12 cellular contexts compared by ENCODE assay signal in genomic region chr7:135441791-135442190, GRCh38.
DNase-seq lines count a peak whose midpoint lies in the region; ATAC-seq, FAIRE-seq and TF ChIP-seq lines count a peak whose summit lies in the region.
"Had no signal": no experiment of that assay in that cellular context is flagged by ENCODE, and none has a peak within 500 bp of the region (broad histone marks: within the 10 kb centered on the region; RNA-seq: fewer than 3 reads in every experiment).

No MANE protein-coding gene starts in this region.

- H3K27me3 ChIP-seq in adipocyte (replicated peaks; ENCODE audit: control insufficient read depth, insufficient read depth, low read length) (no peaks in the 10 kb centered on the region), aorta (ENCODE audit: control insufficient read depth in 1 of 2, insufficient read depth in 2 of 2, low read length in 1 of 2) (no peaks in the 10 kb centered on the region), colonic mucosa (no peaks in the 10 kb centered on the region)
- H3K27me3 ChIP-seq: ovary had no signal

- no peak for TF ChIP-seq CTCF in colonic mucosa (IDR thresholded peaks at IDR 0.05)

- TF ChIP-seq POLR2A in GM12892 (IDR thresholded peaks at IDR 0.05; ENCODE audit: low read depth, low read length): no peak

- H3K4me1 ChIP-seq in adipocyte (ENCODE audit: control insufficient read depth, insufficient read depth, low read length) (peaks cover 11% of the 10 kb centered on the region), aorta (ENCODE audit: control insufficient read depth in 1 of 2, insufficient read depth in 2 of 2, low read length in 2 of 2) (no peaks in the 10 kb centered on the region), colonic mucosa (no peaks in the 10 kb centered on the region)

- peak; percentile 40 for ATAC-seq in left colon
- no peak for ATAC-seq in aorta (ENCODE audit: low FRiP score)
- ATAC-seq in HG02970 (IDR thresholded peaks at IDR 0.05; ENCODE audit: low FRiP score, unreplicated experiment): no peak

- intact Hi-C loops in left colon (cut with DNase I, micrococcal nuclease): no loop called here
- intact Hi-C loops in aorta (cut with DNase I): no loop called here
- intact Hi-C loops in colonic mucosa (cut with DNase I): no loop called here

- DNase-seq in Daoy (ENCODE audit: low read depth) (peak; percentile 8), HT-29 (ENCODE audit: low spot score) (peak; percentile 19), adipocyte (ENCODE audit: low read depth) (peak; percentile 14), left colon (no peak), aorta (no peak), colonic mucosa (no peak), GM12892 (ENCODE audit: insufficient read length) (no peak)
- DNase-seq: activated CD4-positive, CD25-positive, alpha-beta regulatory T cell treated with anti-CD3 and anti-CD28 coated beads, Interleukin-2, amount 50 U/mL, for 72 hours; ovary; stimulated activated CD4-positive, alpha-beta T cell treated with anti-CD3 and anti-CD28 coated beads, Interleukin-4, amount 100 ng/mL, for 24 hours had no signal

- no peak overlapping the region for H3K9ac ChIP-seq in adipocyte (ENCODE audit: low read length)
- H3K9ac ChIP-seq in colonic mucosa (ENCODE audit: low read depth in 2 of 2, low read length in 2 of 2): no peak overlapping the region

- H3K27ac ChIP-seq in aorta (ENCODE audit: low read depth in 1 of 2, low read length in 2 of 2): no peak overlapping the region
- H3K27ac ChIP-seq in colonic mucosa: no peak overlapping the region
- H3K27ac ChIP-seq: ovary had no signal

- no peaks in the 10 kb centered on the region for H3K9me3 ChIP-seq in adipocyte (ENCODE audit: control insufficient read depth, low read length)
- H3K9me3 ChIP-seq in aorta (ENCODE audit: control insufficient read depth, low read length): no peaks in the 10 kb centered on the region
- H3K9me3 ChIP-seq in colonic mucosa: no peaks in the 10 kb centered on the region
- H3K9me3 ChIP-seq: ovary had no signal

- FAIRE-seq in GM12892 (lab: Jason Lieb, UNC): no peak
- FAIRE-seq: islet of Langerhans had no signal

- H3K4me3 ChIP-seq in adipocyte (ENCODE audit: low read length) (no peak overlapping the region), aorta (ENCODE audit: low read length in 2 of 2) (no peak overlapping the region), colonic mucosa (no peak overlapping the region)
- H3K4me3 ChIP-seq: ovary had no signal

- H3K36me3 ChIP-seq in adipocyte (ENCODE audit: control insufficient read depth, insufficient read depth, low read length, severe bottlenecking): peaks cover 6% of the 10 kb centered on the region
- no peaks in the 10 kb centered on the region for H3K36me3 ChIP-seq in aorta (ENCODE audit: control insufficient read depth in 1 of 2, insufficient read depth in 2 of 2, low read length in 1 of 2)
- no peaks in the 10 kb centered on the region for H3K36me3 ChIP-seq in colonic mucosa
- H3K36me3 ChIP-seq: ovary had no signal

Comparison
In these comparisons a context has a peak if more than half of its experiments do, and no peak if none do; other contexts are left out.
1. DNase-seq: peak in Daoy (single experiment), HT-29 (single experiment) and adipocyte (single experiment); none in left colon (0 of 2), aorta (0 of 2), colonic mucosa (single experiment) and GM12892 (single experiment).